Comparison of ENCODE assay signal across 17 cellular contexts in the genomic region with DNA sequence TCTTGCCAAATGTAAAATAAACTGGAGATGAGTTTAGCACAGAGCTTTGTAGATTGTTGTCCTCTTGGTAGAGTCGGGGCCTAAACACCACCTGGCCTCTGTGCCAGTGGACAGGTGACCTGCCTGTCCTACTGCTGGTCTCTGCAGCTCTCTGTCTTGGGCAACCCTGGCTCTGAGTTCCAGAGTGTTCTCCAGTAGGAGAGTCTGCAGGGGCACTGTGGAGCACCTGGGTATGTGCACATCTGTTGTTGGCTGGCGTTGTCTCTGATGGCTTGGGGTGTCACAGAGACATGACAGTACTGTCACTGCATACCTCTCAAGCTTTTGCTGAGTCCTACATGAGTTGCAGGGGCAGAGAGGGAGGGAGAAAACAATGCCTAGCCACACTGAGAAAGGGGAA.
"Had no signal": no experiment of that assay in that cellular context is flagged by ENCODE, and none has a peak within 500 bp of the region (broad histone marks: within the 10 kb centered on the region; RNA-seq: fewer than 3 reads in every experiment).

No MANE protein-coding gene starts in this region.

- H3K27ac ChIP-seq: cardiac muscle cell, gastroesophageal sphincter, lower lobe of right lung, vagina, WERI-Rb-1 had no signal

- H3K9me3 ChIP-seq: gastroesophageal sphincter, lower lobe of right lung, sigmoid colon, vagina had no signal

- DNase-seq: activated CD4-positive, alpha-beta T cell treated with anti-CD3 and anti-CD28 coated beads for 4 hours; activated CD8-positive, alpha-beta memory T cell treated with anti-CD3 and anti-CD28 coated beads, Interleukin-2, amount 50 U/mL, for 4 hours; activated CD8-positive, alpha-beta T cell treated with anti-CD3 and anti-CD28 coated beads for 36 hours; activated gamma-delta T cell treated with Interleukin-2 at 50 U/mL for 16 hours; activated T-cell treated with anti-CD3 and anti-CD28 coated beads, Interleukin-2, amount 50 U/mL, for 72 hours; midbrain; naive B cell; stimulated activated CD4-positive, alpha-beta T cell treated with anti-CD3 and anti-CD28 coated beads, Interleukin-12 subunit alpha, Interleukin-12 subunit beta, amount 100 ng/mL, for 4 hours; stimulated activated CD4-positive, alpha-beta T cell treated with anti-CD3 and anti-CD28 coated beads, Interleukin-2, amount 100 ng/mL, for 48 hours; stimulated activated naive CD8-positive, alpha-beta T cell treated with anti-CD3 and anti-CD28 coated beads, Interleukin-15, Interleukin-2, amounts not matched to agents 100 U/mL and 50 U/mL, for 24 hours; T-helper 1 cell; WERI-Rb-1 had no signal

- H3K27me3 ChIP-seq: cardiac muscle cell, gastroesophageal sphincter, sigmoid colon, vagina had no signal

- H3K4me3 ChIP-seq: cardiac muscle cell, gastroesophageal sphincter, lower lobe of right lung, sigmoid colon, vagina had no signal

- ATAC-seq: activated CD8-positive, alpha-beta T cell treated with anti-CD3 and anti-CD28 coated beads for 36 hours; activated T-cell treated with anti-CD3 and anti-CD28 coated beads, Interleukin-2, amount 50 U/mL, for 72 hours; gastroesophageal sphincter had no signal

- H3K36me3 ChIP-seq: cardiac muscle cell, gastroesophageal sphincter, lower lobe of right lung, sigmoid colon, vagina, WERI-Rb-1 had no signal
